In the genomic region with DNA sequence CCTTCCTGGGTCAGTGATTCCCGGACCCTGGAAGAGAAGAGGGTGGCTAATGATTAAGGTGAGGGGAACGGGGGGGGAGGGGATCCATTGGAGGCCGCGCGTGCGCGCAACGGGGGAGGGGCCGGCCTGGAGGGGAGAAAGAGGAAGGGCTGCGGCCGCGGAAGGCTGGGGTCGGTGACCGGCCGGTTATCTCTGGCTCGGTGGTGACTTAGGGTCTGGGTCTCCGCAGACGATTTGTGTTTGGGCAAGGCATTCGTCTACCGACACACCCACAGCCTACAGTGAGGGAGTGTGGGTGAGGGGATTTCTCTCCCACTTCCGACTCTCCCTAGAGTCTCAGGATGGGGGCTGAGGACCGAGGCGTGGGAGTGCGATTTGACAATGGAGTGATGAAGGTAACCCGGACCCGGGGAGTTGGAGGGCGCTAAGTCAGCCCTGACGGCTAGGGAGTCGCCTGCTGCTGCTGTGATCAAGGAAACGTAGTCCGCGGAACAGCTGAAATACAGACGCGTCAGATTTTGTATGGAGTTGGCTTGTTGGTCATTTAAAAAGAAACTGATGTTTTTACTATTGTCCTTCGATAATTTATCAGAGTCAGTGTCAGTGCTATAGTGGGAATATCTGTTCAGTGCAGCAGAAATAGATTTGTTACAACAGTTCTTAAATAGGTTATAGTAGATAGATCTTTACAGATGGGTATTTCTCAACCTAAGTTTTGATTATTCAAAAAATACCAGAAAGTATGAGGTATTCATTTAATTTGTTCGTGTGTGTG, we compare ENCODE assay signal across 1 cellular context.
TF ChIP-seq lines count a peak whose summit lies in the region.

No MANE protein-coding gene starts in this region.

TF ChIP-seq in HepG2, 621 proteins besides CTCF, POLR2A, EP300 and RAD21 (continued from another document and continues in another):
- TF ChIP-seq, protein P1, sequence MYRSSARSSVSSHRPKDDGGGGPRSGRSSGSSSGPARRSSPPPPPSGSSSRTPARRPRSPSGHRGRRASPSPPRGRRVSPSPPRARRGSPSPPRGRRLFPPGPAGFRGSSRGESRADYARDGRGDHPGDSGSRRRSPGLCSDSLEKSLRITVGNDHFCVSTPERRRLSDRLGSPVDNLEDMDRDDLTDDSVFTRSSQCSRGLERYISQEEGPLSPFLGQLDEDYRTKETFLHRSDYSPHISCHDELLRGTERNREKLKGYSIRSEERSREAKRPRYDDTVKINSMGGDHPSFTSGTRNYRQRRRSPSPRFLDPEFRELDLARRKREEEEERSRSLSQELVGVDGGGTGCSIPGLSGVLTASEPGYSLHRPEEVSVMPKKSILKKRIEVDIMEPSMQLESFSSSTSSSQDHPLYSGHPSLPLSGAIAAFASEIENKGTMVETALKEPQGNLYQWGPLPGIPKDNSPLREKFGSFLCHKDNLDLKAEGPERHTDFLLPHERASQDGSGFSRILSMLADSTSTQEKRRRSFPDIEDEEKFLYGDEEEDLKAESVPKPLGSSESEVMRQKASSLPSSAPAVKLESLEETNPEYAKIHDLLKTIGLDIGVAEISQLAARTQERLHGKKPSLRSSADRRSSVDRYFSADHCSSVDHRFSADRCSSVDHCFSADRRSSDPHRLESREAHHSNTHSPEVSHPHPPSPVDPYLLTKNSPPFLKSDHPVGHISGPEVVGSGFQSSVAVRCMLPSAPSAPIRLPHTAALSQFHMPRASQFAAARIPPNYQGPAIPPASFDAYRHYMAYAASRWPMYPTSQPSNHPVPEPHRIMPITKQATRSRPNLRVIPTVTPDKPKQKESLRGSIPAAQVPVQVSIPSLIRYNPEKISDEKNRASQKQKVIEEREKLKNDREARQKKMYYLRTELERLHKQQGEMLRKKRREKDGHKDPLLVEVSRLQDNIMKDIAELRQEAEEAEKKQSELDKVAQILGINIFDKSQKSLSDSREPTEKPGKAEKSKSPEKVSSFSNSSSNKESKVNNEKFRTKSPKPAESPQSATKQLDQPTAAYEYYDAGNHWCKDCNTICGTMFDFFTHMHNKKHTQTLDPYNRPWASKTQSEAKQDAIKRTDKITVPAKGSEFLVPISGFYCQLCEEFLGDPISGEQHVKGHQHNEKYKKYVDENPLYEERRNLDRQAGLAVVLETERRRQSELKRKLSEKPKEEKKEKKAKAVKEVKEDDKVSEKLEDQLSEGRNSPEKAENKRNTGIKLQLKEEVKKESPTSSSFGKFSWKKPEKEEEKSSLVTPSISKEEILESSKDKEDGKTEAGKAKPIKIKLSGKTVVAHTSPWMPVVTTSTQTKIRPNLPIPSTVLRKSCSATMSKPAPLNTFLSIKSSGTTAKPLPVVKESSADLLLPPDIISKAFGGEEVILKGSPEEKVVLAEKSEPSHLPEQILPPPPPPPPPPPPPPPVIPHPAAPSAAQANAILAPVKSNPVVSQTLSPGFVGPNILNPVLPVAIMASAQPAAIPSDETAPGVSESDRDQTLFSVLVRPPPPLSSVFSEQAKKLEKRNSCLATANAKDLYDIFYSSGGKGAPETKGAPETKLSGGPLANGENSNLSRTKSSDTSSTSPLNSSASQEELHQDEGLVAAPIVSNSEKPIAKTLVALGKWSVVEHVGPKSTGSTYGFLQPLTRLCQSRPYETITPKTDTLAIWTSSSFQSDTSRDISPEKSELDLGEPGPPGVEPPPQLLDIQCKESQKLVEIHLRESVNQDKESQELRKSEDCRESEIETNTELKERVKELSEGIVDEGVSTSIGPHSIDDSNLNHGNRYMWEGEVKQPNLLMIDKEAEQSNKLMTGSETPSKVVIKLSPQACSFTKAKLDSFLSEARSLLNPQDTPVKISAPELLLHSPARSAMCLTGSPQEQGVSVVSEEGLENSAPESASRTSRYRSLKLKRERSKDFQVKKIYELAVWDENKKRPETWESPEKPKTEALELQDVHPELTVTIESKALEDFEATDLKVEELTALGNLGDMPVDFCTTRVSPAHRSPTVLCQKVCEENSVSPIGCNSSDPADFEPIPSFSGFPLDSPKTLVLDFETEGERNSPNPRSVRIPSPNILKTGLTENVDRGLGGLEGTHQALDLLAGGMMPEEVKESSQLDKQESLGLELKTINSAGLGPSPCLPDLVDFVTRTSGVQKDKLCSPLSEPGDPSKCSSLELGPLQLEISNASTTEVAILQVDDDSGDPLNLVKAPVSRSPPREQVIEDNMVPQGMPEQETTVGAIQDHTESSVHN (CRISPR knock-in tag; IDR thresholded peaks at IDR 0.05), result no peak
- TF ChIP-seq CBX5 (CRISPR knock-in tag; IDR thresholded peaks at IDR 0.05; ENCODE audit: borderline replicate concordance) (0 out of 2 replicates have a peak, but pooled peaks have one; percentile 36), ZNF337 (CRISPR knock-in tag; IDR thresholded peaks at IDR 0.05; ENCODE audit: borderline replicate concordance, low read depth) (no peak), CCAR2 (optimal IDR thresholded peaks at IDR 0.05; ENCODE audit: low read depth, low read length) (no peak), KDM6A (CRISPR knock-in tag; IDR thresholded peaks at IDR 0.05; ENCODE audit: low read depth) (peak; percentile 34; the same call in 1 of the 2 replicates), NR2C2 (CRISPR knock-in tag; IDR thresholded peaks at IDR 0.05; ENCODE audit: borderline replicate concordance) (0 out of 2 replicates have a peak, but pooled peaks have one; percentile 36), ZNF331 (CRISPR knock-in tag; IDR thresholded peaks at IDR 0.05) (peak; percentile 10; the same call in 1 of the 2 replicates), KMT2A (CRISPR knock-in tag; IDR thresholded peaks at IDR 0.05) (peak; percentile 78), ZFX (CRISPR knock-in tag; IDR thresholded peaks at IDR 0.05; ENCODE audit: low read depth) (peak; percentile 17; the same call in 1 of the 2 replicates), AGO1 (IDR thresholded peaks at IDR 0.05; ENCODE audit: low read depth, low read length, poor library complexity, severe bottlenecking) (no peak), ZMYM4 (CRISPR knock-in tag; IDR thresholded peaks at IDR 0.05) (no peak; the same call in 1 of the 2 replicates), ZNF569 (CRISPR knock-in tag; IDR thresholded peaks at IDR 0.05; ENCODE audit: borderline replicate concordance) (no peak), XBP1 (CRISPR knock-in tag; IDR thresholded peaks at IDR 0.05) (no peak), PHF8 (CRISPR knock-in tag; IDR thresholded peaks at IDR 0.05) (peak; percentile 19; the same call in 1 of the 2 replicates), GATAD1 (CRISPR knock-in tag; IDR thresholded peaks at IDR 0.05) (no peak; the same call in 1 of the 2 replicates), MATR3 (CRISPR knock-in tag; IDR thresholded peaks at IDR 0.05) (no peak), ZFP90 (CRISPR knock-in tag; IDR thresholded peaks at IDR 0.05; ENCODE audit: borderline replicate concordance) (peak; percentile 73)
- TF ChIP-seq, protein P2, sequence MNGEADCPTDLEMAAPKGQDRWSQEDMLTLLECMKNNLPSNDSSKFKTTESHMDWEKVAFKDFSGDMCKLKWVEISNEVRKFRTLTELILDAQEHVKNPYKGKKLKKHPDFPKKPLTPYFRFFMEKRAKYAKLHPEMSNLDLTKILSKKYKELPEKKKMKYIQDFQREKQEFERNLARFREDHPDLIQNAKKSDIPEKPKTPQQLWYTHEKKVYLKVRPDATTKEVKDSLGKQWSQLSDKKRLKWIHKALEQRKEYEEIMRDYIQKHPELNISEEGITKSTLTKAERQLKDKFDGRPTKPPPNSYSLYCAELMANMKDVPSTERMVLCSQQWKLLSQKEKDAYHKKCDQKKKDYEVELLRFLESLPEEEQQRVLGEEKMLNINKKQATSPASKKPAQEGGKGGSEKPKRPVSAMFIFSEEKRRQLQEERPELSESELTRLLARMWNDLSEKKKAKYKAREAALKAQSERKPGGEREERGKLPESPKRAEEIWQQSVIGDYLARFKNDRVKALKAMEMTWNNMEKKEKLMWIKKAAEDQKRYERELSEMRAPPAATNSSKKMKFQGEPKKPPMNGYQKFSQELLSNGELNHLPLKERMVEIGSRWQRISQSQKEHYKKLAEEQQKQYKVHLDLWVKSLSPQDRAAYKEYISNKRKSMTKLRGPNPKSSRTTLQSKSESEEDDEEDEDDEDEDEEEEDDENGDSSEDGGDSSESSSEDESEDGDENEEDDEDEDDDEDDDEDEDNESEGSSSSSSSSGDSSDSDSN (CRISPR knock-in tag; IDR thresholded peaks at IDR 0.05), result 0 out of 2 replicates have a peak, but pooled peaks have one; percentile 60
- TF ChIP-seq, protein P3, sequence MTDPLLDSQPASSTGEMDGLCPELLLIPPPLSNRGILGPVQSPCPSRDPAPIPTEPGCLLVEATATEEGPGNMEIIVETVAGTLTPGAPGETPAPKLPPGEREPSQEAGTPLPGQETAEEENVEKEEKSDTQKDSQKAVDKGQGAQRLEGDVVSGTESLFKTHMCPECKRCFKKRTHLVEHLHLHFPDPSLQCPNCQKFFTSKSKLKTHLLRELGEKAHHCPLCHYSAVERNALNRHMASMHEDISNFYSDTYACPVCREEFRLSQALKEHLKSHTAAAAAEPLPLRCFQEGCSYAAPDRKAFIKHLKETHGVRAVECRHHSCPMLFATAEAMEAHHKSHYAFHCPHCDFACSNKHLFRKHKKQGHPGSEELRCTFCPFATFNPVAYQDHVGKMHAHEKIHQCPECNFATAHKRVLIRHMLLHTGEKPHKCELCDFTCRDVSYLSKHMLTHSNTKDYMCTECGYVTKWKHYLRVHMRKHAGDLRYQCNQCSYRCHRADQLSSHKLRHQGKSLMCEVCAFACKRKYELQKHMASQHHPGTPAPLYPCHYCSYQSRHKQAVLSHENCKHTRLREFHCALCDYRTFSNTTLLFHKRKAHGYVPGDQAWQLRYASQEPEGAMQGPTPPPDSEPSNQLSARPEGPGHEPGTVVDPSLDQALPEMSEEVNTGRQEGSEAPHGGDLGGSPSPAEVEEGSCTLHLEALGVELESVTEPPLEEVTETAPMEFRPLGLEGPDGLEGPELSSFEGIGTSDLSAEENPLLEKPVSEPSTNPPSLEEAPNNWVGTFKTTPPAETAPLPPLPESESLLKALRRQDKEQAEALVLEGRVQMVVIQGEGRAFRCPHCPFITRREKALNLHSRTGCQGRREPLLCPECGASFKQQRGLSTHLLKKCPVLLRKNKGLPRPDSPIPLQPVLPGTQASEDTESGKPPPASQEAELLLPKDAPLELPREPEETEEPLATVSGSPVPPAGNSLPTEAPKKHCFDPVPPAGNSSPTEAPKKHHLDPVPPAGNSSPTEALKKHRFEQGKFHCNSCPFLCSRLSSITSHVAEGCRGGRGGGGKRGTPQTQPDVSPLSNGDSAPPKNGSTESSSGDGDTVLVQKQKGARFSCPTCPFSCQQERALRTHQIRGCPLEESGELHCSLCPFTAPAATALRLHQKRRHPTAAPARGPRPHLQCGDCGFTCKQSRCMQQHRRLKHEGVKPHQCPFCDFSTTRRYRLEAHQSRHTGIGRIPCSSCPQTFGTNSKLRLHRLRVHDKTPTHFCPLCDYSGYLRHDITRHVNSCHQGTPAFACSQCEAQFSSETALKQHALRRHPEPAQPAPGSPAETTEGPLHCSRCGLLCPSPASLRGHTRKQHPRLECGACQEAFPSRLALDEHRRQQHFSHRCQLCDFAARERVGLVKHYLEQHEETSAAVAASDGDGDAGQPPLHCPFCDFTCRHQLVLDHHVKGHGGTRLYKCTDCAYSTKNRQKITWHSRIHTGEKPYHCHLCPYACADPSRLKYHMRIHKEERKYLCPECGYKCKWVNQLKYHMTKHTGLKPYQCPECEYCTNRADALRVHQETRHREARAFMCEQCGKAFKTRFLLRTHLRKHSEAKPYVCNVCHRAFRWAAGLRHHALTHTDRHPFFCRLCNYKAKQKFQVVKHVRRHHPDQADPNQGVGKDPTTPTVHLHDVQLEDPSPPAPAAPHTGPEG (CRISPR knock-in tag; IDR thresholded peaks at IDR 0.05), result no peak
- TF ChIP-seq, protein P4, sequence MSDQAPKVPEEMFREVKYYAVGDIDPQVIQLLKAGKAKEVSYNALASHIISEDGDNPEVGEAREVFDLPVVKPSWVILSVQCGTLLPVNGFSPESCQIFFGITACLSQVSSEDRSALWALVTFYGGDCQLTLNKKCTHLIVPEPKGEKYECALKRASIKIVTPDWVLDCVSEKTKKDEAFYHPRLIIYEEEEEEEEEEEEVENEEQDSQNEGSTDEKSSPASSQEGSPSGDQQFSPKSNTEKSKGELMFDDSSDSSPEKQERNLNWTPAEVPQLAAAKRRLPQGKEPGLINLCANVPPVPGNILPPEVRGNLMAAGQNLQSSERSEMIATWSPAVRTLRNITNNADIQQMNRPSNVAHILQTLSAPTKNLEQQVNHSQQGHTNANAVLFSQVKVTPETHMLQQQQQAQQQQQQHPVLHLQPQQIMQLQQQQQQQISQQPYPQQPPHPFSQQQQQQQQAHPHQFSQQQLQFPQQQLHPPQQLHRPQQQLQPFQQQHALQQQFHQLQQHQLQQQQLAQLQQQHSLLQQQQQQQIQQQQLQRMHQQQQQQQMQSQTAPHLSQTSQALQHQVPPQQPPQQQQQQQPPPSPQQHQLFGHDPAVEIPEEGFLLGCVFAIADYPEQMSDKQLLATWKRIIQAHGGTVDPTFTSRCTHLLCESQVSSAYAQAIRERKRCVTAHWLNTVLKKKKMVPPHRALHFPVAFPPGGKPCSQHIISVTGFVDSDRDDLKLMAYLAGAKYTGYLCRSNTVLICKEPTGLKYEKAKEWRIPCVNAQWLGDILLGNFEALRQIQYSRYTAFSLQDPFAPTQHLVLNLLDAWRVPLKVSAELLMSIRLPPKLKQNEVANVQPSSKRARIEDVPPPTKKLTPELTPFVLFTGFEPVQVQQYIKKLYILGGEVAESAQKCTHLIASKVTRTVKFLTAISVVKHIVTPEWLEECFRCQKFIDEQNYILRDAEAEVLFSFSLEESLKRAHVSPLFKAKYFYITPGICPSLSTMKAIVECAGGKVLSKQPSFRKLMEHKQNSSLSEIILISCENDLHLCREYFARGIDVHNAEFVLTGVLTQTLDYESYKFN (CRISPR knock-in tag; conservative IDR thresholded peaks at IDR 0.05), result peak; percentile 44
- TF ChIP-seq, protein P5, sequence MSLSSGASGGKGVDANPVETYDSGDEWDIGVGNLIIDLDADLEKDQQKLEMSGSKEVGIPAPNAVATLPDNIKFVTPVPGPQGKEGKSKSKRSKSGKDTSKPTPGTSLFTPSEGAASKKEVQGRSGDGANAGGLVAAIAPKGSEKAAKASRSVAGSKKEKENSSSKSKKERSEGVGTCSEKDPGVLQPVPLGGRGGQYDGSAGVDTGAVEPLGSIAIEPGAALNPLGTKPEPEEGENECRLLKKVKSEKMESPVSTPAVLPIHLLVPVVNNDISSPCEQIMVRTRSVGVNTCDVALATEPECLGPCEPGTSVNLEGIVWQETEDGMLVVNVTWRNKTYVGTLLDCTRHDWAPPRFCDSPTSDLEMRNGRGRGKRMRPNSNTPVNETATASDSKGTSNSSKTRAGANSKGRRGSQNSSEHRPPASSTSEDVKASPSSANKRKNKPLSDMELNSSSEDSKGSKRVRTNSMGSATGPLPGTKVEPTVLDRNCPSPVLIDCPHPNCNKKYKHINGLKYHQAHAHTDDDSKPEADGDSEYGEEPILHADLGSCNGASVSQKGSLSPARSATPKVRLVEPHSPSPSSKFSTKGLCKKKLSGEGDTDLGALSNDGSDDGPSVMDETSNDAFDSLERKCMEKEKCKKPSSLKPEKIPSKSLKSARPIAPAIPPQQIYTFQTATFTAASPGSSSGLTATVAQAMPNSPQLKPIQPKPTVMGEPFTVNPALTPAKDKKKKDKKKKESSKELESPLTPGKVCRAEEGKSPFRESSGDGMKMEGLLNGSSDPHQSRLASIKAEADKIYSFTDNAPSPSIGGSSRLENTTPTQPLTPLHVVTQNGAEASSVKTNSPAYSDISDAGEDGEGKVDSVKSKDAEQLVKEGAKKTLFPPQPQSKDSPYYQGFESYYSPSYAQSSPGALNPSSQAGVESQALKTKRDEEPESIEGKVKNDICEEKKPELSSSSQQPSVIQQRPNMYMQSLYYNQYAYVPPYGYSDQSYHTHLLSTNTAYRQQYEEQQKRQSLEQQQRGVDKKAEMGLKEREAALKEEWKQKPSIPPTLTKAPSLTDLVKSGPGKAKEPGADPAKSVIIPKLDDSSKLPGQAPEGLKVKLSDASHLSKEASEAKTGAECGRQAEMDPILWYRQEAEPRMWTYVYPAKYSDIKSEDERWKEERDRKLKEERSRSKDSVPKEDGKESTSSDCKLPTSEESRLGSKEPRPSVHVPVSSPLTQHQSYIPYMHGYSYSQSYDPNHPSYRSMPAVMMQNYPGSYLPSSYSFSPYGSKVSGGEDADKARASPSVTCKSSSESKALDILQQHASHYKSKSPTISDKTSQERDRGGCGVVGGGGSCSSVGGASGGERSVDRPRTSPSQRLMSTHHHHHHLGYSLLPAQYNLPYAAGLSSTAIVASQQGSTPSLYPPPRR (CRISPR knock-in tag; IDR thresholded peaks at IDR 0.05; ENCODE audit: borderline replicate concordance), result no peak
